9 cellular contexts compared by ENCODE assay signal in the genomic region with DNA sequence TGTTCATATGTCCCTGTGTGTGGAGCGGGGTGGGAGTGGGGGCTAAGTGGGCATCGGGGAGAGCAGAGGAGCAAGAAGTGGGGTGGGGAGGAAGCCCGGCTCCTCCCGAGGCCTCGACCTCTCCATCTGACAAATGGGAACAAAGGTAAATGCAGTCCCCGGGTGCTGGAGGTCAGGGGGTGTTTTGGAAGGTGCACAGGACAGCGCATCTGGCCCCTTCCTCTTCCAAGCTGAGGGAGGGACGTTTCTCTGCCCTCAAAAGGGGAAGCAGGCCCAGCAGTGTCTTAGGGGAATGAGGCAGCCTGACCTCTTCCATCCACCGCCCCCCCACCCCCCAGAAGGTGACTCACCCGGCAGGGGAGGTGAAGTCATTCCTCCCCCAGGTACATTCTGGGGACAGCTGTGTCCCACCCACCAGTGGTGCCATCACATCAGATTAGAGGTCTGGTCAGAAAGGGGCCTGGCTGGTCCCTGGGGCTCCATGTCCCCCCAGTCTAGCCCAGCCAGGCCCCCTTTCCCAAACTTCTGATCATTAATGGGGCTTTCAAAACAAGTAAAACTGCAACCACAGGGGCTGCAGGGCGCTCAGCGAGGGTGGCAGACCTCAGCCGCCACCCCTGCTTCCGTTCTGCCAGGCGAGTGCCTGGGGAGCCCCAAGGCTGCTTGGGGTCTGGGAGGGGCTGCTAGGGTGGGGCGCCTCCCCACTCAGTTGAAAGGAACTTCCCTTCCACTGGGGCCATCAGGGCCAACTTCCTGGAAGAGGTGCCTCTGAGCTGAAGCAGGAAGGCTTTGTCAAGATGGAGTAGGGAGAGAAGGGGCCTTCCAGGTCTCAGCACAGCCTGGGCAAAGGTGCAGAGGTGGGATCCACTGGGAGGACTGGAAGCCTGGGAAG. TPM values are rescaled to one million over a fixed set of nuclear protein-coding genes. Genes with fewer than 3 reads are reported as not detected.
DNase-seq lines count a peak whose midpoint lies in the region; TF ChIP-seq lines count a peak whose summit lies in the region.
"Had no signal": no experiment of that assay in that cellular context is flagged by ENCODE, and none has a peak within 500 bp of the region (broad histone marks: within the 10 kb centered on the region; RNA-seq: fewer than 3 reads in every experiment).

No MANE protein-coding gene starts in this region.

- H3K27me3 ChIP-seq in ovary = no peaks in the 10 kb centered on the region

- H3K27ac ChIP-seq in ovary = no peak overlapping the region
- H3K27ac ChIP-seq: 22Rv1 had no signal

- TF ChIP-seq CTCF in fibroblast of mammary gland (conservative IDR thresholded peaks at IDR 0.05; ENCODE audit: control insufficient read depth, insufficient read depth, low read depth, low read length) (no peak), ovary (IDR thresholded peaks at IDR 0.05) (no peak)

- TF ChIP-seq EP300 in ovary (IDR thresholded peaks at IDR 0.05) = no peak

- no peak for TF ChIP-seq POLR2A in ovary (IDR thresholded peaks at IDR 0.05)

- H3K4me1 ChIP-seq in ovary (ENCODE audit: insufficient read depth) = no peaks in the 10 kb centered on the region

- intact Hi-C loops in ovary (cut with DNase I) = no loop called here

- DNase-seq in DMS53 (lab: John Stamatoyannopoulos, UW) = peak; percentile 77
- DNase-seq in DMS53 treated with DMSO at 0.1 percent for 48 hours (lab: John Stamatoyannopoulos, UW; ENCODE audit: unreplicated experiment) = no peak
- peak; percentile 95 for DNase-seq in NCI-H510A treated with DMSO at 0.1 percent for 48 hours (lab: John Stamatoyannopoulos, UW)
- DNase-seq in activated CD8-positive, alpha-beta memory T cell treated with anti-CD3 and anti-CD28 coated beads, Interleukin-2, amount 50 U/mL, for 48 hours = peak; percentile 85
- peak; percentile 26 for DNase-seq in fibroblast of mammary gland (ENCODE audit: low read depth)
- DNase-seq in stimulated activated CD4-positive, alpha-beta T cell treated with anti-CD3 and anti-CD28 coated beads, Interleukin-12 subunit alpha, Interleukin-12 subunit beta, amount 100 ng/mL, for 48 hours (ENCODE audit: low read depth in 2 of 3, low spot score in 1 of 3) = peak in 2 of 3 donors; percentile 49 to 54
- no peak for DNase-seq in NCI-H82 (lab: John Stamatoyannopoulos, UW)
- DNase-seq in ovary = no peak

- H3K9me3 ChIP-seq in ovary = no peaks in the 10 kb centered on the region

- WGBS in ovary, 3 donors = 73 to 81% (median 80%) methylated on average over 16 of the region's 16 CpGs

- H3K4me3 ChIP-seq in fibroblast of mammary gland (ENCODE audit: control insufficient read depth, low read depth, low read length) (no peak overlapping the region), ovary (no peak overlapping the region)

- H3K36me3 ChIP-seq in ovary = no peaks in the 10 kb centered on the region

RNA-seq across cellular contexts. Expression of a gene that starts 10.7 kb away (rescaled TPM):
- 1 to 10 TPM in 6 of 7 donors, under 1 TPM in 1; 0.86 to 8.2 (median 3.3) TPM for total RNA-seq in ovary
- polyA plus RNA-seq in ovary = 1 to 10 TPM; 2.3 to 4.1 TPM

RNA-seq across cellular contexts. Expression of a gene that starts 25.0 kb away (rescaled TPM):
- total RNA-seq in ovary = 10 to 100 TPM; 26.9 to 33.5 (median 30.2) TPM
- 10 to 100 TPM in 1 of 2 donors, 1 to 10 TPM in 1; 1.3 to 39.1 TPM for polyA plus RNA-seq in ovary

RNA-seq across cellular contexts. Expression of a gene that starts 28.5 kb away (rescaled TPM):
- 10 to 100 TPM in 6 of 7 donors, 1 to 10 TPM in 1; 7.2 to 19.2 (median 14.1) TPM for total RNA-seq in ovary
- 1 to 10 TPM; 4.4 to 6.8 TPM for polyA plus RNA-seq in ovary

RNA-seq across cellular contexts. Expression of a gene that starts 54.1 kb away (rescaled TPM):
- total RNA-seq in ovary = not detected
- polyA plus RNA-seq in ovary = not detected

Comparison
In these comparisons a context has a peak if more than half of its experiments do, and no peak if none do; other contexts are left out.
1. DNase-seq: peak in DMS53 (single experiment), NCI-H510A treated with DMSO at 0.1 percent for 48 hours (single experiment), activated CD8-positive, alpha-beta memory T cell treated with anti-CD3 and anti-CD28 coated beads, Interleukin-2, amount 50 U/mL, for 48 hours (single experiment), fibroblast of mammary gland (single experiment) and stimulated activated CD4-positive, alpha-beta T cell treated with anti-CD3 and anti-CD28 coated beads, Interleukin-12 subunit alpha, Interleukin-12 subunit beta, amount 100 ng/mL, for 48 hours (2 of 3); none in DMS53 treated with DMSO at 0.1 percent for 48 hours (single experiment), NCI-H82 (single experiment) and ovary (0 of 5).